Comparison of ENCODE assay signal across 23 cellular contexts in the genomic region with DNA sequence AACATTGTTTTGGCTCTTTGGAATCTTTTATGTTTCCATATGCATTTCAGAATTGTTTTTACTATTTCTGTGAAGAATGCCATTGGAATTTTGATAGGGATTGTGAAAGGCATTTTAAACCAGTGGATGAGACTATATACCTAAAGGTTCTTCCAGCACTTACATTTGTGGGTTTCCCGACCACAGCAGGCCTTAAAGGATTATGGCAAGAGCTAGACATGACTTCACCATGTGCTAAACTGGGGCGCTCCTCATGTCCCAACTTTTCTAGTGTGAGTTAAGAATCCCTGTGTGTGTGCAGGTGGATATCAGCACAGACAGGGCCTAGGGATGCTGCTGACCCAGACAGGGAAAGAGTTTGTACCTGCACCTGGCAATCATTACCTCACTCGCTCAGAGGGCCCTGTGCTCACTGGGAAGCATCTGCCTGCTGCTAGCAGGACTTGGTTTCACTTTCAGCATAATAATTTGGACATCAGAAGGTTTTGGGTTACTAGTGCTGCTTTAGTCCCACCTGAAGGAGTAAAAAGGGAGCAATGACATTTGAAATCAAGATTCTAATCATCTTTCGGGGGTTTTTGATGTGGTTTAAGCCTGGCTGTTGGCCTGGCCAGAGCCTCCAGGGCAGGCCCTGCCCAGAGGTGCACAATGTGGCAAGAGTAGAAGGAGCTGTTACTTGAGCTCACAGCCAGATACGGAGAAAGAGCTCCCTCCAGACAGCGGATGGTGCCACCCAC.
DNase-seq lines count a peak whose midpoint lies in the region; ATAC-seq and TF ChIP-seq lines count a peak whose summit lies in the region.
"Had no signal": no experiment of that assay in that cellular context is flagged by ENCODE, and none has a peak within 500 bp of the region (broad histone marks: within the 10 kb centered on the region; RNA-seq: fewer than 3 reads in every experiment).

No MANE protein-coding gene starts in this region.

- H3K4me3 Mint-ChIP-seq in activated CD8-positive, alpha-beta memory T cell treated with anti-CD3 and anti-CD28 coated beads, Interleukin-2, amount 10 ng/mL, durations not matched to agents 7 days and 5 days = no peak overlapping the region
- H3K4me3 Mint-ChIP-seq in stimulated activated effector memory CD8-positive, alpha-beta T cell treated with anti-CD3 and anti-CD28 coated beads, Interleukin-12 subunit alpha, Interleukin-12 subunit beta, amount 100 ng/mL, for 72 hours = no peak overlapping the region
- no peak overlapping the region for H3K4me3 Mint-ChIP-seq in mesothelial cell of epicardium
- peak overlapping the region in 1 of 10 donors; percentile 18 for H3K4me3 Mint-ChIP-seq in naive thymus-derived CD8-positive, alpha-beta T cell
- H3K4me3 Mint-ChIP-seq: activated naive CD8-positive, alpha-beta T cell; activated T-helper 1 cell treated with anti-CD3 and anti-CD28 coated beads, Interleukin-12 subunit alpha, Interleukin-12 subunit beta, Interleukin-2, Interleukin-4 antibody, amounts not matched to agents 30 ng/mL and 10 ng/mL and 1 ng/mL, durations not matched to agents 14 hours and 24 hours and 36 hours; nephron had no signal

- CTCF ChIA-PET in activated CD8-positive, alpha-beta memory T cell treated with anti-CD3 and anti-CD28 coated beads, Interleukin-2, amount 10 ng/mL, durations not matched to agents 7 days and 5 days (lab: Charles Lee) = no interaction called here

- H3K27me3 Mint-ChIP-seq in activated CD8-positive, alpha-beta memory T cell treated with anti-CD3 and anti-CD28 coated beads, Interleukin-2, amount 10 ng/mL, durations not matched to agents 7 days and 5 days = peaks cover 24% of the 10 kb centered on the region
- peaks cover 13% of the 10 kb centered on the region for H3K27me3 Mint-ChIP-seq in mesothelial cell of epicardium (ENCODE audit: low read depth)
- H3K27me3 Mint-ChIP-seq in naive thymus-derived CD8-positive, alpha-beta T cell = peaks cover 7 to 34% (median 26%) of the 10 kb centered on the region in 5 donors

- peaks cover 2% of the 10 kb centered on the region for H3K36me3 Mint-ChIP-seq in activated CD8-positive, alpha-beta memory T cell treated with anti-CD3 and anti-CD28 coated beads, Interleukin-2, amount 10 ng/mL, durations not matched to agents 7 days and 5 days
- peaks cover 4% of the 10 kb centered on the region for H3K36me3 Mint-ChIP-seq in stimulated activated effector memory CD8-positive, alpha-beta T cell treated with anti-CD3 and anti-CD28 coated beads, Interleukin-12 subunit alpha, Interleukin-12 subunit beta, amount 100 ng/mL, for 72 hours
- peaks cover 2% of the 10 kb centered on the region for H3K36me3 Mint-ChIP-seq in mesothelial cell of epicardium
- H3K36me3 Mint-ChIP-seq in naive thymus-derived CD8-positive, alpha-beta T cell = peaks cover 0 to 26% (median 7%) of the 10 kb centered on the region in 3 donors

- H3K27ac Mint-ChIP-seq in activated CD8-positive, alpha-beta memory T cell treated with anti-CD3 and anti-CD28 coated beads, Interleukin-2, amount 10 ng/mL, durations not matched to agents 7 days and 5 days = no peak overlapping the region
- H3K27ac Mint-ChIP-seq in stimulated activated effector memory CD8-positive, alpha-beta T cell treated with anti-CD3 and anti-CD28 coated beads, Interleukin-12 subunit alpha, Interleukin-12 subunit beta, amount 100 ng/mL, for 72 hours = no peak overlapping the region
- no peak overlapping the region for H3K27ac Mint-ChIP-seq in mesothelial cell of epicardium
- H3K27ac Mint-ChIP-seq in naive thymus-derived CD8-positive, alpha-beta T cell = no peak overlapping the region
- H3K27ac Mint-ChIP-seq: activated naive CD8-positive, alpha-beta T cell; activated T-helper 1 cell treated with anti-CD3 and anti-CD28 coated beads, Interleukin-12 subunit alpha, Interleukin-12 subunit beta, Interleukin-2, Interleukin-4 antibody, amounts not matched to agents 30 ng/mL and 10 ng/mL and 1 ng/mL, durations not matched to agents 14 hours and 24 hours and 36 hours; nephron had no signal

- TF ChIP-seq CTCF in mesothelial cell of epicardium (IDR thresholded peaks at IDR 0.05; ENCODE audit: unreplicated experiment) = no peak

- H3K4me1 Mint-ChIP-seq in activated CD8-positive, alpha-beta memory T cell treated with anti-CD3 and anti-CD28 coated beads, Interleukin-2, amount 10 ng/mL, durations not matched to agents 7 days and 5 days = peaks cover 36% of the 10 kb centered on the region
- H3K4me1 Mint-ChIP-seq in stimulated activated effector memory CD8-positive, alpha-beta T cell treated with anti-CD3 and anti-CD28 coated beads, Interleukin-12 subunit alpha, Interleukin-12 subunit beta, amount 100 ng/mL, for 72 hours = peaks cover 13% of the 10 kb centered on the region
- H3K4me1 Mint-ChIP-seq in mesothelial cell of epicardium = peaks cover 4% of the 10 kb centered on the region
- peaks cover 9 to 18% (median 14%) of the 10 kb centered on the region in 4 donors for H3K4me1 Mint-ChIP-seq in naive thymus-derived CD8-positive, alpha-beta T cell

- no peak for DNase-seq in activated CD8-positive, alpha-beta memory T cell treated with anti-CD3 and anti-CD28 coated beads, Interleukin-2, amount 10 ng/mL, durations not matched to agents 7 days and 5 days
- DNase-seq in activated CD8-positive, alpha-beta memory T cell treated with anti-CD3 and anti-CD28 coated beads for 24 hours = no peak
- DNase-seq in SW480 (ENCODE audit: low spot score) = peak; percentile 75
- no peak for DNase-seq in stimulated activated effector memory CD8-positive, alpha-beta T cell treated with anti-CD3 and anti-CD28 coated beads, Interleukin-12 subunit alpha, Interleukin-12 subunit beta, amount 100 ng/mL, for 72 hours (ENCODE audit: low spot score in 2 of 2)
- DNase-seq in mesothelial cell of epicardium (ENCODE audit: low spot score in 2 of 2, unreplicated experiment in 2 of 2) = no peak
- DNase-seq in naive thymus-derived CD8-positive, alpha-beta T cell = no peak
- DNase-seq: activated CD4-positive, alpha-beta T cell treated with anti-CD3 and anti-CD28 coated beads for 1 hour; foreskin keratinocyte; left ventricle myocardium inferior; MG63; midbrain; NCI-H1436 treated with DMSO at 0.1 percent for 48 hours; NCI-H69; Right ventricle myocardium superior; stimulated activated CD4-positive, alpha-beta T cell treated with anti-CD3 and anti-CD28 coated beads, Interleukin-15, amount 100 ng/mL, for 24 hours; stimulated activated CD8-positive, alpha-beta memory T cell treated with anti-CD3 and anti-CD28 coated beads, Interleukin-4, amount 100 ng/mL, for 48 hours; SW 1271 had no signal

- peak; percentile 36 for ATAC-seq in activated CD8-positive, alpha-beta memory T cell treated with anti-CD3 and anti-CD28 coated beads, Interleukin-2, amount 10 ng/mL, durations not matched to agents 7 days and 5 days
- ATAC-seq in HG02678 (IDR thresholded peaks at IDR 0.05; ENCODE audit: unreplicated experiment) (peak; percentile 52), GM19023 (IDR thresholded peaks at IDR 0.05; ENCODE audit: unreplicated experiment) (no peak)
- ATAC-seq in stimulated activated effector memory CD8-positive, alpha-beta T cell treated with anti-CD3 and anti-CD28 coated beads, Interleukin-12 subunit alpha, Interleukin-12 subunit beta, amount 100 ng/mL, for 72 hours = peak; percentile 20
- ATAC-seq in naive thymus-derived CD8-positive, alpha-beta T cell = no peak
- ATAC-seq: foreskin keratinocyte, sciatic nerve had no signal

- POLR2A ChIA-PET in naive thymus-derived CD8-positive, alpha-beta T cell (lab: Charles Lee) = no interaction called here

- H3K9me3 Mint-ChIP-seq in activated CD8-positive, alpha-beta memory T cell treated with anti-CD3 and anti-CD28 coated beads, Interleukin-2, amount 10 ng/mL, durations not matched to agents 7 days and 5 days (ENCODE audit: low read depth) = peaks cover 3% of the 10 kb centered on the region
- peaks cover 8% of the 10 kb centered on the region for H3K9me3 Mint-ChIP-seq in stimulated activated effector memory CD8-positive, alpha-beta T cell treated with anti-CD3 and anti-CD28 coated beads, Interleukin-12 subunit alpha, Interleukin-12 subunit beta, amount 100 ng/mL, for 72 hours
- H3K9me3 Mint-ChIP-seq in mesothelial cell of epicardium = peaks cover 28% of the 10 kb centered on the region
- peaks cover 9 to 30% (median 17%) of the 10 kb centered on the region in 9 donors for H3K9me3 Mint-ChIP-seq in naive thymus-derived CD8-positive, alpha-beta T cell

Comparison
In these comparisons a context has a peak if more than half of its experiments do, and no peak if none do; other contexts are left out.
1. ATAC-seq: peak in activated CD8-positive, alpha-beta memory T cell treated with anti-CD3 and anti-CD28 coated beads, Interleukin-2, amount 10 ng/mL, durations not matched to agents 7 days and 5 days (single experiment), HG02678 (single experiment) and stimulated activated effector memory CD8-positive, alpha-beta T cell treated with anti-CD3 and anti-CD28 coated beads, Interleukin-12 subunit alpha, Interleukin-12 subunit beta, amount 100 ng/mL, for 72 hours (single experiment); none in GM19023 (single experiment) and naive thymus-derived CD8-positive, alpha-beta T cell (0 of 2).